In genomic region chr18:23853448-23854210, GRCh38 we compare ENCODE assay signal across 19 cellular contexts.
A peak's percentile ranks its signal among the peaks of the same experiment; 100 is the strongest.
DNase-seq lines count a peak whose midpoint lies in the region; ATAC-seq and TF ChIP-seq lines count a peak whose summit lies in the region.
"Had no signal": no experiment of that assay in that cellular context is flagged by ENCODE, and none has a peak within 500 bp of the region (broad histone marks: within the 10 kb centered on the region; RNA-seq: fewer than 3 reads in every experiment).

No MANE protein-coding gene starts in this region.

- no peaks in the 10 kb centered on the region for H3K27me3 ChIP-seq in CD8-positive, alpha-beta T cell (ENCODE audit: insufficient read depth, low read length)
- H3K27me3 ChIP-seq: Peyer's patch had no signal

- peaks cover 6% of the 10 kb centered on the region for H3K4me1 ChIP-seq in CD8-positive, alpha-beta T cell (ENCODE audit: insufficient read depth, low read length)
- H3K4me1 ChIP-seq: Peyer's patch had no signal

- no peak for TF ChIP-seq CTCF in CD8-positive, alpha-beta T cell (IDR thresholded peaks at IDR 0.05)
- TF ChIP-seq CTCF in GM13977 (IDR thresholded peaks at IDR 0.05; ENCODE audit: extremely low read depth, insufficient read depth, missing control alignments): no peak

- no peak overlapping the region for H3K4me3 Mint-ChIP-seq in CD8-positive, alpha-beta T cell
- peak overlapping the region; percentile 7 for H3K4me3 Mint-ChIP-seq in T-helper 17 cell
- H3K4me3 Mint-ChIP-seq in activated T-helper 2 cell treated with anti-CD3 and anti-CD28 coated beads, Interferon-gamma antibody, Interleukin-2, Interleukin-4, amounts not matched to agents 10 μg/mL and 5 μg/mL and 100 μg/mL, durations not matched to agents 14 hours and 24 hours and 36 hours (ENCODE audit: low read depth): no peak overlapping the region
- H3K4me3 Mint-ChIP-seq: GM23338 had no signal

- DNase-seq in AG08395 (ENCODE audit: low spot score) (peak; percentile 18), T-helper 17 cell (no peak), epidermal melanocyte (ENCODE audit: insufficient read length, low spot score) (peak; percentile 36), GM13977 (ENCODE audit: low spot score) (no peak), NCI-H1930 (lab: John Stamatoyannopoulos, UW) (no peak), NCI-H2171 (lab: John Stamatoyannopoulos, UW) (no peak)
- no peak for DNase-seq in CD8-positive, alpha-beta T cell
- DNase-seq in activated T-helper 2 cell treated with anti-CD3 and anti-CD28 coated beads, Interferon-gamma antibody, Interleukin-2, Interleukin-4, amounts not matched to agents 10 μg/mL and 5 μg/mL and 100 μg/mL, durations not matched to agents 14 hours and 24 hours and 36 hours (ENCODE audit: low spot score): no peak
- DNase-seq: C1 segment of cervical spinal cord, DND-41, NCI-H1417, NCI-H187, NCI-H226, NCI-H524 treated with DMSO at 0.1 percent for 48 hours, Peyer's patch, Right ventricle myocardium superior had no signal

- no peaks in the 10 kb centered on the region for H3K9me3 ChIP-seq in CD8-positive, alpha-beta T cell (ENCODE audit: low read length)
- H3K9me3 ChIP-seq in T-helper 17 cell (ENCODE audit: control insufficient read depth, low read length, poor library complexity, severe bottlenecking): no peaks in the 10 kb centered on the region
- H3K9me3 ChIP-seq: Peyer's patch had no signal

- H3K27ac Mint-ChIP-seq in CD8-positive, alpha-beta T cell: peak overlapping the region; percentile 33
- H3K27ac Mint-ChIP-seq in T-helper 17 cell: no peak overlapping the region
- no peak overlapping the region for H3K27ac Mint-ChIP-seq in activated T-helper 2 cell treated with anti-CD3 and anti-CD28 coated beads, Interferon-gamma antibody, Interleukin-2, Interleukin-4, amounts not matched to agents 10 μg/mL and 5 μg/mL and 100 μg/mL, durations not matched to agents 14 hours and 24 hours and 36 hours
- H3K27ac Mint-ChIP-seq: GM23338 had no signal

- POLR2A ChIA-PET in CD8-positive, alpha-beta T cell (lab: Charles Lee): interaction anchor here (0.9 to 1.4 kb wide), 3 partner anchors 10 to 47 kb away, joined by 3 read pairs; no protein-coding TSS in a partner anchor

- peaks cover 13% of the 10 kb centered on the region for H3K4me1 Mint-ChIP-seq in CD8-positive, alpha-beta T cell (ENCODE audit: low read depth)
- peaks cover 18% of the 10 kb centered on the region for H3K4me1 Mint-ChIP-seq in T-helper 17 cell
- H3K4me1 Mint-ChIP-seq in activated T-helper 2 cell treated with anti-CD3 and anti-CD28 coated beads, Interferon-gamma antibody, Interleukin-2, Interleukin-4, amounts not matched to agents 10 μg/mL and 5 μg/mL and 100 μg/mL, durations not matched to agents 14 hours and 24 hours and 36 hours (ENCODE audit: low read depth): peaks cover 6% of the 10 kb centered on the region

- no peaks in the 10 kb centered on the region for H3K36me3 ChIP-seq in CD8-positive, alpha-beta T cell (ENCODE audit: insufficient read depth, low read length)
- H3K36me3 ChIP-seq: Peyer's patch had no signal

- intact Hi-C loops in CD8-positive, alpha-beta T cell (cut with DNase I, micrococcal nuclease): no loop called here
- intact Hi-C loops in activated T-helper 2 cell treated with anti-CD3 and anti-CD28 coated beads, Interferon-gamma antibody, Interleukin-2, Interleukin-4, amounts not matched to agents 10 μg/mL and 5 μg/mL and 100 μg/mL, durations not matched to agents 14 hours and 24 hours and 36 hours (cut with micrococcal nuclease): no loop called here

- in situ Hi-C loops in GM13977 (cut with MboI; ENCODE audit: low pct_unique_long_range_greater_than_20kb, low sequenced_read_pairs, unreplicated experiment): no loop called here

- CTCF ChIA-PET in CD8-positive, alpha-beta T cell (lab: Charles Lee): interaction anchor here (1.1 kb wide), 1 partner anchor 240 kb away, joined by 4 read pairs; no protein-coding TSS in a partner anchor

- H3K27me3 Mint-ChIP-seq in CD8-positive, alpha-beta T cell (ENCODE audit: low read depth): no peaks in the 10 kb centered on the region
- H3K27me3 Mint-ChIP-seq in T-helper 17 cell: no peaks in the 10 kb centered on the region
- peaks cover 8% of the 10 kb centered on the region for H3K27me3 Mint-ChIP-seq in activated T-helper 2 cell treated with anti-CD3 and anti-CD28 coated beads, Interferon-gamma antibody, Interleukin-2, Interleukin-4, amounts not matched to agents 10 μg/mL and 5 μg/mL and 100 μg/mL, durations not matched to agents 14 hours and 24 hours and 36 hours (ENCODE audit: low read depth)

- no peak overlapping the region for H3K27ac ChIP-seq in CD8-positive, alpha-beta T cell (ENCODE audit: low read depth, low read length)
- H3K27ac ChIP-seq: Peyer's patch, SK-N-MC had no signal

- ATAC-seq in CD8-positive, alpha-beta T cell: no peak
- ATAC-seq in T-helper 17 cell: no peak
- ATAC-seq: GM23338, K562 had no signal

- no peaks in the 10 kb centered on the region for H3K9me3 Mint-ChIP-seq in CD8-positive, alpha-beta T cell
- H3K9me3 Mint-ChIP-seq in activated T-helper 2 cell treated with anti-CD3 and anti-CD28 coated beads, Interferon-gamma antibody, Interleukin-2, Interleukin-4, amounts not matched to agents 10 μg/mL and 5 μg/mL and 100 μg/mL, durations not matched to agents 14 hours and 24 hours and 36 hours: no peaks in the 10 kb centered on the region
- H3K9me3 Mint-ChIP-seq: GM23338 had no signal

- H3K4me3 ChIP-seq in CD8-positive, alpha-beta T cell (ENCODE audit: low read depth, low read length): no peak overlapping the region
- H3K4me3 ChIP-seq: GM23338, K562, Peyer's patch, SK-N-MC had no signal

- H3K36me3 Mint-ChIP-seq in CD8-positive, alpha-beta T cell: no peaks in the 10 kb centered on the region
- H3K36me3 Mint-ChIP-seq in T-helper 17 cell (ENCODE audit: low read depth): no peaks in the 10 kb centered on the region
- peaks cover 2% of the 10 kb centered on the region for H3K36me3 Mint-ChIP-seq in activated T-helper 2 cell treated with anti-CD3 and anti-CD28 coated beads, Interferon-gamma antibody, Interleukin-2, Interleukin-4, amounts not matched to agents 10 μg/mL and 5 μg/mL and 100 μg/mL, durations not matched to agents 14 hours and 24 hours and 36 hours (ENCODE audit: low read depth)

Comparison
In these comparisons a context has a peak if more than half of its experiments do, and no peak if none do; other contexts are left out.
1. DNase-seq: peak in AG08395 (single experiment) and epidermal melanocyte (single experiment); none in CD8-positive, alpha-beta T cell (0 of 7), T-helper 17 cell (0 of 3), GM13977 (single experiment), activated T-helper 2 cell treated with anti-CD3 and anti-CD28 coated beads, Interferon-gamma antibody, Interleukin-2, Interleukin-4, amounts not matched to agents 10 μg/mL and 5 μg/mL and 100 μg/mL, durations not matched to agents 14 hours and 24 hours and 36 hours (single experiment), NCI-H1930 (0 of 2) and NCI-H2171 (single experiment).